16 cellular contexts compared by ENCODE assay signal in the genomic region with DNA sequence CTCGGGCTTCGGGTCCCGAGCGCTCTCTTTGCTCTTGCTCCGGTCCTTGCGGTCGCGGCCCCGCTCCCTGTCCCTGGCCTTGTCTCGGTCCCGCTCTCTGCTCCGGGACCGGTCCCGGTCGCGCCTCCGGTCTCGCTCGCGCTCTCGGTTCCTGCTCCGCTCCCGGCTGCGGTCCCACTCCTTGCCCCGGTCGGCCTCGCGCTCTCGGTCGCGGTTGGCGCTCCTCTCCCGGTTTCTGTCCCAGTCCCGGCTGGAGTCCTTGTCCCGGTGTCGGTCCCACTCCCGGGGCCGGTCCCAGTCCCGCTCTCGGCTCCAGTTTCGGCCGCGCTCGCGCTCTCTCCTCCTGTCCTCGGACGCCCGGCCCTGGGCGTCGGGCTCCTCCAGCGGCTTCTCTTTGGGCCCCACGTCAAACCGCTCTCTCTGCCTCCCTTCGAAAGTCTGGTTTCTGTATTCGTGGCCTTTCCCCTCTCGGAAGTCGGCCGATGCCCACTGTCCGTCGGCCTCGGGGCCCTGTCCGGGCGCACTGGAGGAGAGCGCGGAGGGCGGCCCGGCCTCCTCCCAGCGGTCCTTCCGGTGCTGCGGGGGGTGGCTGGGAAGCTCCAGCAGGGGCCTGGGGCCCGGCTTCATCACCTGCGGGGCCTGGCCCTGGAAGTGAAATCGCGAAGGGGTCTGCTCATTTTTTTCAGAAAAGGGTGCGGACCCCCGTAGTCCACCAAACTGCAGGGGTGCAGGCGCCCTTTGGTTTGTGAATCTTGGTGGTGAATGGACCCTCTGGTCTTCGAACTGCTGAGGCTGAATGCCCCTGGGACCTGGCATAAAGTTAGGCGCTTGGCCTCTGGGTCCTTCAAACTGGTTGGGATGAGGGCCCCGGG. TPM values are rescaled to one million over a fixed set of nuclear protein-coding genes. Genes with fewer than 3 reads are reported as not detected.
A peak's percentile ranks its signal among the peaks of the same experiment; 100 is the strongest.
DNase-seq lines count a peak whose midpoint lies in the region; ATAC-seq and TF ChIP-seq lines count a peak whose summit lies in the region.
"Had no signal": no experiment of that assay in that cellular context is flagged by ENCODE, and none has a peak within 500 bp of the region (broad histone marks: within the 10 kb centered on the region; RNA-seq: fewer than 3 reads in every experiment).

No MANE protein-coding gene starts in this region.

- TF ChIP-seq POLR2A in spleen (IDR thresholded peaks at IDR 0.05) = no peak

- no peak overlapping the region for H3K4me2 ChIP-seq in osteoblast (ENCODE audit: insufficient read depth, low read length)

- no peak overlapping the region for H2AFZ ChIP-seq in osteoblast (ENCODE audit: low read length)
- H2AFZ ChIP-seq: GM23248 had no signal

- H3K27me3 ChIP-seq in H7 (ENCODE audit: control insufficient read depth, insufficient read depth, low read length) (no peaks in the 10 kb centered on the region), RWPE2 (ENCODE audit: insufficient read depth, poor library complexity, severe bottlenecking) (no peaks in the 10 kb centered on the region), iPS-15b (ENCODE audit: control insufficient read depth, insufficient read depth, low read length) (no peaks in the 10 kb centered on the region), osteoblast (ENCODE audit: insufficient read depth, low read length) (no peaks in the 10 kb centered on the region), spleen (replicated peaks in 1 of 7) (no peaks in the 10 kb centered on the region)
- H3K27me3 ChIP-seq: BLaER1 treated with 17β-estradiol and CSF1 and Interleukin-3, amounts not matched to agents 10 nM and 100 nM had no signal

- ATAC-seq in RWPE2 (ENCODE audit: low read depth) = no peak
- no peak for ATAC-seq in HG02763 (IDR thresholded peaks at IDR 0.05; ENCODE audit: unreplicated experiment)
- no peak for ATAC-seq in GM21390 (IDR thresholded peaks at IDR 0.05; ENCODE audit: unreplicated experiment)

- WGBS in spleen, 5 donors = 77 to 95% (median 85%) methylated on average over 69 to 80 of the region's 80 CpGs

- intact Hi-C loops in spleen (cut with DNase I; ENCODE audit: low total_unique reads) = no loop called here

- H3K4me1 ChIP-seq in RWPE2 (ENCODE audit: insufficient read depth, poor library complexity, severe bottlenecking) (peaks cover 7% of the 10 kb centered on the region), iPS-15b (ENCODE audit: control insufficient read depth, insufficient read depth, low read length) (peaks cover 4% of the 10 kb centered on the region), osteoblast (ENCODE audit: insufficient read depth, low read length) (no peaks in the 10 kb centered on the region), spleen (peaks cover 0 to 27% (median 19%) of the 10 kb centered on the region in 6 donors)

- H3K9me3 ChIP-seq in RWPE2 (ENCODE audit: severe bottlenecking) = no peaks in the 10 kb centered on the region
- no peaks in the 10 kb centered on the region for H3K9me3 ChIP-seq in iPS-15b (ENCODE audit: control insufficient read depth, insufficient read depth, low read length)
- no peaks in the 10 kb centered on the region for H3K9me3 ChIP-seq in osteoblast (ENCODE audit: low read depth, low read length)
- H3K9me3 ChIP-seq in spleen = no peaks in the 10 kb centered on the region
- H3K9me3 ChIP-seq: BLaER1 treated with 17β-estradiol and CSF1 and Interleukin-3, amounts not matched to agents 10 nM and 100 nM had no signal

- H4K20me1 ChIP-seq in osteoblast (ENCODE audit: insufficient read depth, low read length) = no peaks in the 10 kb centered on the region

- no peaks in the 10 kb centered on the region for H3K79me2 ChIP-seq in osteoblast (ENCODE audit: insufficient read depth, low read length)

- no peaks in the 10 kb centered on the region; the same call in 1 of the 2 replicates for H3K36me3 ChIP-seq in H7 (replicated peaks; ENCODE audit: control insufficient read depth, insufficient read depth, low read length)
- 0 out of 2 replicates have a peak, but pooled peaks cover 4% of the 10 kb centered on the region for H3K36me3 ChIP-seq in RWPE2 (ENCODE audit: low read depth)
- peaks cover 5% of the 10 kb centered on the region for H3K36me3 ChIP-seq in iPS-15b (ENCODE audit: control insufficient read depth, insufficient read depth, low read length)
- H3K36me3 ChIP-seq in osteoblast (ENCODE audit: insufficient read depth, low read length) = peaks cover 15% of the 10 kb centered on the region
- peaks cover 0 to 38% (median 24%) of the 10 kb centered on the region in 6 donors for H3K36me3 ChIP-seq in spleen

- in situ Hi-C loops in ACHN (cut with HindIII; ENCODE audit: low pct_ligation_motif_present, low pct_unique_long_range_greater_than_20kb, low sequenced_read_pairs) = no loop called here

- no peak overlapping the region for H3K9ac ChIP-seq in iPS-15b (ENCODE audit: low read depth, low read length)
- H3K9ac ChIP-seq: GM23248 had no signal

- H3K4me3 ChIP-seq in H7 (ENCODE audit: insufficient read depth, low read depth, low read length) = peak overlapping the region; percentile 16
- no peak overlapping the region for H3K4me3 ChIP-seq in RWPE2 (ENCODE audit: severe bottlenecking)
- peak overlapping the region; percentile 13 for H3K4me3 ChIP-seq in iPS-15b (ENCODE audit: low read depth, low read length)
- H3K4me3 ChIP-seq in osteoblast (ENCODE audit: insufficient read depth, low read length) = no peak overlapping the region
- H3K4me3 ChIP-seq in spleen = peak overlapping the region in 1 of 8 donors; percentile 1
- H3K4me3 ChIP-seq: BLaER1 treated with 17β-estradiol and CSF1 and Interleukin-3, amounts not matched to agents 10 nM and 100 nM; GM23248 had no signal

- DNase-seq in H7 (peak; percentile 85), RWPE2 (ENCODE audit: low spot score) (peak; percentile 89), osteoblast (ENCODE audit: insufficient read length, low spot score, missing footprints) (peak; percentile 79), spleen (no peak), ACHN (no peak)
- DNase-seq: GM23248, KBM-7, NCI-H1048, NCI-H146, NCI-H2227 treated with DMSO at 0.1 percent for 48 hours, NCI-H526, RPMI8226 had no signal

- no peak overlapping the region for H3K27ac ChIP-seq in RWPE2 (ENCODE audit: poor library complexity, severe bottlenecking)
- no peak overlapping the region for H3K27ac ChIP-seq in osteoblast (ENCODE audit: low read depth, low read length)
- H3K27ac ChIP-seq in spleen = no peak overlapping the region
- H3K27ac ChIP-seq: GM23248 had no signal

- TF ChIP-seq CTCF in RWPE2 (IDR thresholded peaks at IDR 0.05; ENCODE audit: poor library complexity, severe bottlenecking) = no peak
- no peak for TF ChIP-seq CTCF in osteoblast (IDR thresholded peaks at IDR 0.05; ENCODE audit: extremely low read depth, low read depth, low read length)
- no peak for TF ChIP-seq CTCF in spleen (IDR thresholded peaks at IDR 0.05 in 8 of 11, conservative IDR thresholded peaks at IDR 0.05 in 3 of 11)

RNA-seq across cellular contexts. Expression of a gene that starts 17.9 kb away (rescaled TPM):
- 25.7 and 36.8 TPM in 2 replicates for total RNA-seq in H7 (2014; rRNA removed; shearing (Covaris generic))
- total RNA-seq in osteoblast (13.0 TPM in 2 replicates), spleen (1 to 10 TPM; 4.1 to 8.8 (median 6.8) TPM)
- polyA plus RNA-seq in spleen = 1 to 10 TPM; 4.5 to 6.3 (median 5.3) TPM

RNA-seq across cellular contexts. Expression of a gene that starts 46.8 kb away (rescaled TPM):
- total RNA-seq in H7 (2014; rRNA removed; shearing (Covaris generic)) = 53.2 and 63.4 TPM in 2 replicates
- total RNA-seq in osteoblast = 44.8 and 46.3 TPM in 2 replicates
- total RNA-seq in spleen = 10 to 100 TPM; 61.2 to 79.6 (median 76.0) TPM
- 10 to 100 TPM; 17.4 to 23.2 (median 17.8) TPM for polyA plus RNA-seq in spleen

RNA-seq across cellular contexts. Expression of a gene that starts 58.4 kb away (rescaled TPM):
- 49.1 and 57.0 TPM in 2 replicates for total RNA-seq in H7 (2014; rRNA removed; shearing (Covaris generic))
- total RNA-seq in osteoblast = 34.4 and 37.1 TPM in 2 replicates
- 10 to 100 TPM; 26.5 to 33.3 (median 29.6) TPM for total RNA-seq in spleen
- polyA plus RNA-seq in spleen = 10 to 100 TPM in 2 of 3 donors, 1 to 10 TPM in 1; 9.7 to 12.9 (median 12.0) TPM

Comparison
In these comparisons a context has a peak if more than half of its experiments do, and no peak if none do; other contexts are left out.
1. DNase-seq: peak in H7 (single experiment), RWPE2 (single experiment) and osteoblast (single experiment); none in spleen (single experiment) and ACHN (single experiment).
2. H3K4me3 ChIP-seq: peak in H7 (single experiment) and iPS-15b (single experiment); none in RWPE2 (single experiment) and osteoblast (single experiment).